ENCODE assay signal across 1 cellular context in genomic region chr20:53739799-53740785, GRCh38.
TF ChIP-seq lines count a peak whose summit lies in the region.

No MANE protein-coding gene starts in this region.

TF ChIP-seq in HepG2, 621 proteins besides CTCF, POLR2A, EP300 and RAD21 (continued from another document):
- TF ChIP-seq SIN3B (IDR thresholded peaks at IDR 0.05; ENCODE audit: low read length) (0 out of 2 replicates have a peak, but pooled peaks have one; percentile 39), RAD51 (IDR thresholded peaks at IDR 0.05; ENCODE audit: borderline replicate concordance) (no peak), TCF7 (IDR thresholded peaks at IDR 0.05; ENCODE audit: low read depth) (peak; percentile 19; the same call in 1 of the 2 replicates), HNRNPK (IDR thresholded peaks at IDR 0.05; ENCODE audit: low read depth, low read length, poor library complexity, severe bottlenecking) (peak; percentile 29), HDAC1 (CRISPR knock-in tag; IDR thresholded peaks at IDR 0.05) (peak; percentile 15; the same call in 1 of the 2 replicates), SATB2 (CRISPR knock-in tag; IDR thresholded peaks at IDR 0.05) (0 out of 2 replicates have a peak, but pooled peaks have one; percentile 18), TCF7L2 (IDR thresholded peaks at IDR 0.05; ENCODE audit: low read depth, low read length) (no peak), ZNF160 (CRISPR knock-in tag; IDR thresholded peaks at IDR 0.05) (0 out of 2 replicates have a peak, but pooled peaks have one; percentile 9), SALL2 (CRISPR knock-in tag; IDR thresholded peaks at IDR 0.05) (no peak), MED1 (CRISPR knock-in tag; IDR thresholded peaks at IDR 0.05) (peak; percentile 59), ZNF609 (CRISPR knock-in tag; IDR thresholded peaks at IDR 0.05; ENCODE audit: borderline replicate concordance) (0 out of 2 replicates have a peak, but pooled peaks have one; percentile 39), ZNF605 (CRISPR knock-in tag; IDR thresholded peaks at IDR 0.05) (no peak), HNF1B (CRISPR knock-in tag; IDR thresholded peaks at IDR 0.05) (0 out of 2 replicates have a peak, but pooled peaks have one; percentile 52), ZNF205 (CRISPR knock-in tag; IDR thresholded peaks at IDR 0.05) (0 out of 2 replicates have a peak, but pooled peaks have one; percentile 24), ZKSCAN8 (CRISPR knock-in tag; IDR thresholded peaks at IDR 0.05; ENCODE audit: borderline replicate concordance) (peak; percentile 26; the same call in 1 of the 2 replicates), NPAS2 (CRISPR knock-in tag; IDR thresholded peaks at IDR 0.05; ENCODE audit: borderline replicate concordance) (no peak), CREB1 (IDR thresholded peaks at IDR 0.05) (peak; percentile 36; the same call in 1 of the 2 replicates), CREB1 (CRISPR knock-in tag; IDR thresholded peaks at IDR 0.05) (no peak), SOX13 (IDR thresholded peaks at IDR 0.05) (peak; percentile 25; the same call in 1 of the 2 replicates), SOX13 (CRISPR knock-in tag; conservative IDR thresholded peaks at IDR 0.05 in 1 of 2, IDR thresholded peaks at IDR 0.05 in 1 of 2) (peak in 1 of 2 experiments; percentile 38; a peak in 1 of 4 replicates), SP140L (CRISPR knock-in tag; IDR thresholded peaks at IDR 0.05; ENCODE audit: borderline replicate concordance) (0 out of 2 replicates have a peak, but pooled peaks have one; percentile 21), ASH2L (IDR thresholded peaks at IDR 0.05; ENCODE audit: insufficient read length, low read depth, low read length) (peak; percentile 45), HIC2 (CRISPR knock-in tag; IDR thresholded peaks at IDR 0.05; ENCODE audit: low read depth) (peak; percentile 10; the same call in 1 of the 2 replicates), KLF9 (CRISPR knock-in tag; IDR thresholded peaks at IDR 0.05; ENCODE audit: low read depth) (no peak), SMYD3 (CRISPR knock-in tag; IDR thresholded peaks at IDR 0.05) (peak; percentile 55; the same call in 1 of the 2 replicates), ZFX (CRISPR knock-in tag; IDR thresholded peaks at IDR 0.05; ENCODE audit: low read depth) (peak; percentile 46; the same call in 1 of the 2 replicates)
- TF ChIP-seq, protein P1, sequence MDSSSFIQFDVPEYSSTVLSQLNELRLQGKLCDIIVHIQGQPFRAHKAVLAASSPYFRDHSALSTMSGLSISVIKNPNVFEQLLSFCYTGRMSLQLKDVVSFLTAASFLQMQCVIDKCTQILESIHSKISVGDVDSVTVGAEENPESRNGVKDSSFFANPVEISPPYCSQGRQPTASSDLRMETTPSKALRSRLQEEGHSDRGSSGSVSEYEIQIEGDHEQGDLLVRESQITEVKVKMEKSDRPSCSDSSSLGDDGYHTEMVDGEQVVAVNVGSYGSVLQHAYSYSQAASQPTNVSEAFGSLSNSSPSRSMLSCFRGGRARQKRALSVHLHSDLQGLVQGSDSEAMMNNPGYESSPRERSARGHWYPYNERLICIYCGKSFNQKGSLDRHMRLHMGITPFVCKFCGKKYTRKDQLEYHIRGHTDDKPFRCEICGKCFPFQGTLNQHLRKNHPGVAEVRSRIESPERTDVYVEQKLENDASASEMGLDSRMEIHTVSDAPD (CRISPR knock-in tag; IDR thresholded peaks at IDR 0.05) = 0 out of 2 replicates have a peak, but pooled peaks have one; percentile 16
- TF ChIP-seq, protein P2, sequence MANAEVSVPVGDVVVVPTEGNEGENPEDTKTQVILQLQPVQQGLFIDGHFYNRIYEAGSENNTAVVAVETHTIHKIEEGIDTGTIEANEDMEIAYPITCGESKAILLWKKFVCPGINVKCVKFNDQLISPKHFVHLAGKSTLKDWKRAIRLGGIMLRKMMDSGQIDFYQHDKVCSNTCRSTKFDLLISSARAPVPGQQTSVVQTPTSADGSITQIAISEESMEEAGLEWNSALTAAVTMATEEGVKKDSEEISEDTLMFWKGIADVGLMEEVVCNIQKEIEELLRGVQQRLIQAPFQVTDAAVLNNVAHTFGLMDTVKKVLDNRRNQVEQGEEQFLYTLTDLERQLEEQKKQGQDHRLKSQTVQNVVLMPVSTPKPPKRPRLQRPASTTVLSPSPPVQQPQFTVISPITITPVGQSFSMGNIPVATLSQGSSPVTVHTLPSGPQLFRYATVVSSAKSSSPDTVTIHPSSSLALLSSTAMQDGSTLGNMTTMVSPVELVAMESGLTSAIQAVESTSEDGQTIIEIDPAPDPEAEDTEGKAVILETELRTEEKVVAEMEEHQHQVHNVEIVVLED (CRISPR knock-in tag; IDR thresholded peaks at IDR 0.05; ENCODE audit: borderline replicate concordance) = no peak
- TF ChIP-seq, protein P3, sequence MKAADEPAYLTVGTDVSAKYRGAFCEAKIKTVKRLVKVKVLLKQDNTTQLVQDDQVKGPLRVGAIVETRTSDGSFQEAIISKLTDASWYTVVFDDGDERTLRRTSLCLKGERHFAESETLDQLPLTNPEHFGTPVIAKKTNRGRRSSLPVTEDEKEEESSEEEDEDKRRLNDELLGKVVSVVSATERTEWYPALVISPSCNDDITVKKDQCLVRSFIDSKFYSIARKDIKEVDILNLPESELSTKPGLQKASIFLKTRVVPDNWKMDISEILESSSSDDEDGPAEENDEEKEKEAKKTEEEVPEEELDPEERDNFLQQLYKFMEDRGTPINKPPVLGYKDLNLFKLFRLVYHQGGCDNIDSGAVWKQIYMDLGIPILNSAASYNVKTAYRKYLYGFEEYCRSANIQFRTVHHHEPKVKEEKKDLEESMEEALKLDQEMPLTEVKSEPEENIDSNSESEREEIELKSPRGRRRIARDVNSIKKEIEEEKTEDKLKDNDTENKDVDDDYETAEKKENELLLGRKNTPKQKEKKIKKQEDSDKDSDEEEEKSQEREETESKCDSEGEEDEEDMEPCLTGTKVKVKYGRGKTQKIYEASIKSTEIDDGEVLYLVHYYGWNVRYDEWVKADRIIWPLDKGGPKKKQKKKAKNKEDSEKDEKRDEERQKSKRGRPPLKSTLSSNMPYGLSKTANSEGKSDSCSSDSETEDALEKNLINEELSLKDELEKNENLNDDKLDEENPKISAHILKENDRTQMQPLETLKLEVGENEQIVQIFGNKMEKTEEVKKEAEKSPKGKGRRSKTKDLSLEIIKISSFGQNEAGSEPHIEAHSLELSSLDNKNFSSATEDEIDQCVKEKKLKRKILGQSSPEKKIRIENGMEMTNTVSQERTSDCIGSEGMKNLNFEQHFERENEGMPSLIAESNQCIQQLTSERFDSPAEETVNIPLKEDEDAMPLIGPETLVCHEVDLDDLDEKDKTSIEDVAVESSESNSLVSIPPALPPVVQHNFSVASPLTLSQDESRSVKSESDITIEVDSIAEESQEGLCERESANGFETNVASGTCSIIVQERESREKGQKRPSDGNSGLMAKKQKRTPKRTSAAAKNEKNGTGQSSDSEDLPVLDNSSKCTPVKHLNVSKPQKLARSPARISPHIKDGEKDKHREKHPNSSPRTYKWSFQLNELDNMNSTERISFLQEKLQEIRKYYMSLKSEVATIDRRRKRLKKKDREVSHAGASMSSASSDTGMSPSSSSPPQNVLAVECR (CRISPR knock-in tag; IDR thresholded peaks at IDR 0.05; ENCODE audit: borderline replicate concordance) = peak; percentile 41; the same call in 1 of the 2 replicates
